In the genomic region with DNA sequence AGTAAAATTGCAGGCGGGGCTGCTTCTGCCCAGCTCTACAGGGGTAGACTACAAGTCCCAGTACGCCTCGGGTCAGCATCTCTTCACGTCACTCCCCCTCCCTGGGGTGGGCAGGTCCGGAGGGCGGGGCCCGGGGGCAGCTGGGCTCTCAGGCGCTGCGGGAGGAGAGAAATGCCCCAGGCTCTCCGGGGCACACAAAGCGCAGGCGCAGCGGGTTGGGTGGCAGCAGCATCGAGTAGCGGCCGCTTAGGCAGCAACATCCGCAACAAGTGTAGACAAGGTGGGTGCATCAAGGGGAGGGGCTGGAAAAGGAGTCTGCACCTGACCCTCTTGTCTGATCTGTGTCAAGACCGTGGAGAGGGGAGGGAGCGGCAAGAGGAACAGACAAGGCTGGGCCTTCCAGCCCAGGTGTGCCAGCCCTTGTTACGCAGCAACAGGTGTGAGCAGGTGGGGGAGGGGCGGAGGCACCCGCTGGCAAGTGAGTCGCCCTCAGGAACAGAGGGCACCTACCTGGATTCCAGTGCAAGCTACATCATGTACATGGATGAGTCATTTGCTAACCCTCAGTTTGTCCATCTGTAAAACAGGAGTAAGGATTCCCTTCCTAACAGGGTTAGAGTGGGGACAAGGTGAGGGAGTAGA, we compare ENCODE assay signal across 1 cellular context.
A peak's percentile ranks its signal among the peaks of the same experiment; 100 is the strongest.
TF ChIP-seq lines count a peak whose summit lies in the region.

No MANE protein-coding gene starts in this region.

TF ChIP-seq in HepG2, 621 proteins besides CTCF, POLR2A, EP300 and RAD21 (continued from another document and continues in another):
- TF ChIP-seq, protein P1, sequence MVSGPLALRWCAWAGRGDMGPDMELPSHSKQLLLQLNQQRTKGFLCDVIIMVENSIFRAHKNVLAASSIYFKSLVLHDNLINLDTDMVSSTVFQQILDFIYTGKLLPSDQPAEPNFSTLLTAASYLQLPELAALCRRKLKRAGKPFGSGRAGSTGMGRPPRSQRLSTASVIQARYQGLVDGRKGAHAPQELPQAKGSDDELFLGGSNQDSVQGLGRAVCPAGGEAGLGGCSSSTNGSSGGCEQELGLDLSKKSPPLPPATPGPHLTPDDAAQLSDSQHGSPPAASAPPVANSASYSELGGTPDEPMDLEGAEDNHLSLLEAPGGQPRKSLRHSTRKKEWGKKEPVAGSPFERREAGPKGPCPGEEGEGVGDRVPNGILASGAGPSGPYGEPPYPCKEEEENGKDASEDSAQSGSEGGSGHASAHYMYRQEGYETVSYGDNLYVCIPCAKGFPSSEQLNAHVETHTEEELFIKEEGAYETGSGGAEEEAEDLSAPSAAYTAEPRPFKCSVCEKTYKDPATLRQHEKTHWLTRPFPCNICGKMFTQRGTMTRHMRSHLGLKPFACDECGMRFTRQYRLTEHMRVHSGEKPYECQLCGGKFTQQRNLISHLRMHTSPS (CRISPR knock-in tag; IDR thresholded peaks at IDR 0.05; ENCODE audit: low read depth), result peak; percentile 80
- TF ChIP-seq ZMYM3 (CRISPR knock-in tag; IDR thresholded peaks at IDR 0.05) (peak; percentile 94), KDM5B (CRISPR knock-in tag; IDR thresholded peaks at IDR 0.05; ENCODE audit: borderline replicate concordance) (no peak; the same call in 1 of the 2 replicates), KDM3A (CRISPR knock-in tag; IDR thresholded peaks at IDR 0.05; ENCODE audit: low read depth) (peak; percentile 47; the same call in 1 of the 2 replicates), SMC3 (IDR thresholded peaks at IDR 0.05; ENCODE audit: low read length) (no peak), ZSCAN25 (CRISPR knock-in tag; IDR thresholded peaks at IDR 0.05) (peak; percentile 37; the same call in 1 of the 2 replicates), SP1 (IDR thresholded peaks at IDR 0.05) (no peak), SP1 (CRISPR knock-in tag; IDR thresholded peaks at IDR 0.05) (peak; percentile 38; the same call in 1 of the 2 replicates), ZNF549 (CRISPR knock-in tag; IDR thresholded peaks at IDR 0.05) (no peak), ZNF788 (CRISPR knock-in tag; IDR thresholded peaks at IDR 0.05; ENCODE audit: borderline replicate concordance) (peak; percentile 57; the same call in 1 of the 2 replicates), ELF1 (CRISPR knock-in tag; IDR thresholded peaks at IDR 0.05) (0 out of 2 replicates have a peak, but pooled peaks have one; percentile 45), SATB2 (CRISPR knock-in tag; IDR thresholded peaks at IDR 0.05) (no peak), ZFP82 (CRISPR knock-in tag; IDR thresholded peaks at IDR 0.05; ENCODE audit: borderline replicate concordance) (peak; percentile 72; the same call in 1 of the 2 replicates), HMG20A (CRISPR knock-in tag; IDR thresholded peaks at IDR 0.05; ENCODE audit: borderline replicate concordance) (no peak), ZNF660 (CRISPR knock-in tag; IDR thresholded peaks at IDR 0.05; ENCODE audit: borderline replicate concordance, low read depth) (no peak), ZNF703 (CRISPR knock-in tag; IDR thresholded peaks at IDR 0.05; ENCODE audit: borderline replicate concordance) (no peak), ZHX1 (CRISPR knock-in tag; IDR thresholded peaks at IDR 0.05; ENCODE audit: low read depth) (no peak), ATF1 (CRISPR knock-in tag; IDR thresholded peaks at IDR 0.05) (peak; percentile 88), ADNP (CRISPR knock-in tag; IDR thresholded peaks at IDR 0.05) (peak; percentile 38; the same call in 1 of the 2 replicates), TBX3 (IDR thresholded peaks at IDR 0.05; ENCODE audit: borderline replicate concordance) (peak; percentile 66; the same call in 1 of the 2 replicates), SMAD9 (CRISPR knock-in tag; IDR thresholded peaks at IDR 0.05) (peak; percentile 29; the same call in 1 of the 2 replicates), ELF3 (CRISPR knock-in tag; IDR thresholded peaks at IDR 0.05) (peak; percentile 17; the same call in 1 of the 2 replicates), BCL6 (CRISPR knock-in tag; IDR thresholded peaks at IDR 0.05) (no peak), ZNF678 (CRISPR knock-in tag; IDR thresholded peaks at IDR 0.05) (no peak), THRA (CRISPR knock-in tag; IDR thresholded peaks at IDR 0.05; ENCODE audit: borderline replicate concordance) (0 out of 2 replicates have a peak, but pooled peaks have one; percentile 17), PATZ1 (CRISPR knock-in tag; IDR thresholded peaks at IDR 0.05) (peak; percentile 93), ZNF350 (CRISPR knock-in tag; IDR thresholded peaks at IDR 0.05; ENCODE audit: borderline replicate concordance, low read depth) (peak; percentile 68; the same call in 1 of the 2 replicates), SOX6 (IDR thresholded peaks at IDR 0.05) (no peak), SOX6 (CRISPR knock-in tag; IDR thresholded peaks at IDR 0.05) (peak; percentile 19), POLR2G (IDR thresholded peaks at IDR 0.05; ENCODE audit: low read depth, low read length) (peak; percentile 74), SMAD1 (CRISPR knock-in tag; IDR thresholded peaks at IDR 0.05; ENCODE audit: borderline replicate concordance, low read depth) (no peak)
- TF ChIP-seq, protein P2, sequence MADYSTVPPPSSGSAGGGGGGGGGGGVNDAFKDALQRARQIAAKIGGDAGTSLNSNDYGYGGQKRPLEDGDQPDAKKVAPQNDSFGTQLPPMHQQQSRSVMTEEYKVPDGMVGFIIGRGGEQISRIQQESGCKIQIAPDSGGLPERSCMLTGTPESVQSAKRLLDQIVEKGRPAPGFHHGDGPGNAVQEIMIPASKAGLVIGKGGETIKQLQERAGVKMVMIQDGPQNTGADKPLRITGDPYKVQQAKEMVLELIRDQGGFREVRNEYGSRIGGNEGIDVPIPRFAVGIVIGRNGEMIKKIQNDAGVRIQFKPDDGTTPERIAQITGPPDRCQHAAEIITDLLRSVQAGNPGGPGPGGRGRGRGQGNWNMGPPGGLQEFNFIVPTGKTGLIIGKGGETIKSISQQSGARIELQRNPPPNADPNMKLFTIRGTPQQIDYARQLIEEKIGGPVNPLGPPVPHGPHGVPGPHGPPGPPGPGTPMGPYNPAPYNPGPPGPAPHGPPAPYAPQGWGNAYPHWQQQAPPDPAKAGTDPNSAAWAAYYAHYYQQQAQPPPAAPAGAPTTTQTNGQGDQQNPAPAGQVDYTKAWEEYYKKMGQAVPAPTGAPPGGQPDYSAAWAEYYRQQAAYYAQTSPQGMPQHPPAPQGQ (CRISPR knock-in tag; IDR thresholded peaks at IDR 0.05; ENCODE audit: borderline replicate concordance), result no peak
- TF ChIP-seq, protein P3, sequence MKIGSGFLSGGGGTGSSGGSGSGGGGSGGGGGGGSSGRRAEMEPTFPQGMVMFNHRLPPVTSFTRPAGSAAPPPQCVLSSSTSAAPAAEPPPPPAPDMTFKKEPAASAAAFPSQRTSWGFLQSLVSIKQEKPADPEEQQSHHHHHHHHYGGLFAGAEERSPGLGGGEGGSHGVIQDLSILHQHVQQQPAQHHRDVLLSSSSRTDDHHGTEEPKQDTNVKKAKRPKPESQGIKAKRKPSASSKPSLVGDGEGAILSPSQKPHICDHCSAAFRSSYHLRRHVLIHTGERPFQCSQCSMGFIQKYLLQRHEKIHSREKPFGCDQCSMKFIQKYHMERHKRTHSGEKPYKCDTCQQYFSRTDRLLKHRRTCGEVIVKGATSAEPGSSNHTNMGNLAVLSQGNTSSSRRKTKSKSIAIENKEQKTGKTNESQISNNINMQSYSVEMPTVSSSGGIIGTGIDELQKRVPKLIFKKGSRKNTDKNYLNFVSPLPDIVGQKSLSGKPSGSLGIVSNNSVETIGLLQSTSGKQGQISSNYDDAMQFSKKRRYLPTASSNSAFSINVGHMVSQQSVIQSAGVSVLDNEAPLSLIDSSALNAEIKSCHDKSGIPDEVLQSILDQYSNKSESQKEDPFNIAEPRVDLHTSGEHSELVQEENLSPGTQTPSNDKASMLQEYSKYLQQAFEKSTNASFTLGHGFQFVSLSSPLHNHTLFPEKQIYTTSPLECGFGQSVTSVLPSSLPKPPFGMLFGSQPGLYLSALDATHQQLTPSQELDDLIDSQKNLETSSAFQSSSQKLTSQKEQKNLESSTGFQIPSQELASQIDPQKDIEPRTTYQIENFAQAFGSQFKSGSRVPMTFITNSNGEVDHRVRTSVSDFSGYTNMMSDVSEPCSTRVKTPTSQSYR (CRISPR knock-in tag; IDR thresholded peaks at IDR 0.05; ENCODE audit: borderline replicate concordance), result peak; percentile 90
- TF ChIP-seq, protein P4, sequence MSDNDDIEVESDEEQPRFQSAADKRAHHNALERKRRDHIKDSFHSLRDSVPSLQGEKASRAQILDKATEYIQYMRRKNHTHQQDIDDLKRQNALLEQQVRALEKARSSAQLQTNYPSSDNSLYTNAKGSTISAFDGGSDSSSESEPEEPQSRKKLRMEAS (IDR thresholded peaks at IDR 0.05), result peak; percentile 50; the same call in 1 of the 2 replicates
- TF ChIP-seq, protein P5, sequence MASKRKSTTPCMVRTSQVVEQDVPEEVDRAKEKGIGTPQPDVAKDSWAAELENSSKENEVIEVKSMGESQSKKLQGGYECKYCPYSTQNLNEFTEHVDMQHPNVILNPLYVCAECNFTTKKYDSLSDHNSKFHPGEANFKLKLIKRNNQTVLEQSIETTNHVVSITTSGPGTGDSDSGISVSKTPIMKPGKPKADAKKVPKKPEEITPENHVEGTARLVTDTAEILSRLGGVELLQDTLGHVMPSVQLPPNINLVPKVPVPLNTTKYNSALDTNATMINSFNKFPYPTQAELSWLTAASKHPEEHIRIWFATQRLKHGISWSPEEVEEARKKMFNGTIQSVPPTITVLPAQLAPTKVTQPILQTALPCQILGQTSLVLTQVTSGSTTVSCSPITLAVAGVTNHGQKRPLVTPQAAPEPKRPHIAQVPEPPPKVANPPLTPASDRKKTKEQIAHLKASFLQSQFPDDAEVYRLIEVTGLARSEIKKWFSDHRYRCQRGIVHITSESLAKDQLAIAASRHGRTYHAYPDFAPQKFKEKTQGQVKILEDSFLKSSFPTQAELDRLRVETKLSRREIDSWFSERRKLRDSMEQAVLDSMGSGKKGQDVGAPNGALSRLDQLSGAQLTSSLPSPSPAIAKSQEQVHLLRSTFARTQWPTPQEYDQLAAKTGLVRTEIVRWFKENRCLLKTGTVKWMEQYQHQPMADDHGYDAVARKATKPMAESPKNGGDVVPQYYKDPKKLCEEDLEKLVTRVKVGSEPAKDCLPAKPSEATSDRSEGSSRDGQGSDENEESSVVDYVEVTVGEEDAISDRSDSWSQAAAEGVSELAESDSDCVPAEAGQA (IDR thresholded peaks at IDR 0.05; ENCODE audit: low read depth), result 0 out of 2 replicates have a peak, but pooled peaks have one; percentile 5
- TF ChIP-seq, protein P5 (CRISPR knock-in tag; IDR thresholded peaks at IDR 0.05; ENCODE audit: borderline replicate concordance), result no peak
- TF ChIP-seq, protein P6, sequence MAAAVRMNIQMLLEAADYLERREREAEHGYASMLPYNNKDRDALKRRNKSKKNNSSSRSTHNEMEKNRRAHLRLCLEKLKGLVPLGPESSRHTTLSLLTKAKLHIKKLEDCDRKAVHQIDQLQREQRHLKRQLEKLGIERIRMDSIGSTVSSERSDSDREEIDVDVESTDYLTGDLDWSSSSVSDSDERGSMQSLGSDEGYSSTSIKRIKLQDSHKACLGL (CRISPR knock-in tag; IDR thresholded peaks at IDR 0.05), result no peak
